33 cellular contexts compared by ENCODE assay signal in genomic region chr15:38010390-38010789, GRCh38.
DNase-seq lines count a peak whose midpoint lies in the region; ATAC-seq and TF ChIP-seq lines count a peak whose summit lies in the region.
"Had no signal": no experiment of that assay in that cellular context is flagged by ENCODE, and none has a peak within 500 bp of the region (broad histone marks: within the 10 kb centered on the region; RNA-seq: fewer than 3 reads in every experiment).

No MANE protein-coding gene starts in this region.

- no peak overlapping the region for H3K4me3 ChIP-seq in AG10803 (ENCODE audit: low read length)
- no peak overlapping the region for H3K4me3 ChIP-seq in endodermal cell (ENCODE audit: low read length)
- H3K4me3 ChIP-seq: A549, BLaER1, body of pancreas, dorsolateral prefrontal cortex, left ventricle myocardium inferior, spleen, testis had no signal

- H3K27me3 ChIP-seq in endodermal cell (ENCODE audit: control insufficient read depth, insufficient read depth, low read length, poor library complexity, severe bottlenecking), result no peaks in the 10 kb centered on the region
- H3K27me3 ChIP-seq: BLaER1, body of pancreas, dorsolateral prefrontal cortex, spleen, testis had no signal

- TF ChIP-seq CTCF in AG10803 (conservative IDR thresholded peaks at IDR 0.05; ENCODE audit: low read length) (peak; percentile 52), endodermal cell (conservative IDR thresholded peaks at IDR 0.05) (peak; percentile 57)

- H3K27ac Mint-ChIP-seq in endodermal cell, result no peak overlapping the region
- H3K27ac Mint-ChIP-seq: activated T-cell treated with anti-CD3 and anti-CD28 coated beads, Interleukin-2, amount 50 U/mL, for 72 hours; stimulated activated naive CD8-positive, alpha-beta T cell treated with anti-CD3 and anti-CD28 coated beads, Interleukin-15, Interleukin-2, amounts not matched to agents 100 ng/mL and 50 ng/mL, for 24 hours; T-helper 1 cell treated with Interleukin-12 subunit alpha and Interleukin-12 subunit beta and Interleukin-4 antibody, amounts not matched to agents 30 μg/mL and 1 μg/mL, for 36 hours had no signal

- H3K27me3 Mint-ChIP-seq in endodermal cell (ENCODE audit: insufficient read depth), result peaks cover 8% of the 10 kb centered on the region

- ATAC-seq in HG03342 (IDR thresholded peaks at IDR 0.05; ENCODE audit: unreplicated experiment), result no peak
- ATAC-seq in HG03175 (IDR thresholded peaks at IDR 0.05; ENCODE audit: unreplicated experiment), result no peak
- ATAC-seq: A549; activated CD4-positive, CD25-positive, alpha-beta regulatory T cell treated with anti-CD3 and anti-CD28 coated beads, Interleukin-2, amount 50 U/mL, for 24 hours; activated T-cell treated with anti-CD3 and anti-CD28 coated beads, Interleukin-2, amount 50 U/mL, for 72 hours; body of pancreas; right cardiac atrium had no signal

- 89 to 91% methylated on average over 4 to 6 of the region's 6 CpGs for whole genome bisulfite sequencing in endodermal cell (ENCODE audit: insufficient coverage in 1 of 2, insufficient read length in 1 of 2), 2 experiments

- no peak overlapping the region for H3K9ac ChIP-seq in endodermal cell (ENCODE audit: extremely low read depth, low read length, poor library complexity, severe bottlenecking)
- H3K9ac ChIP-seq: BLaER1, SK-N-SH had no signal

- DNase-seq in AG10803 (ENCODE audit: low read depth) (peak; percentile 68), RPMI7951 (ENCODE audit: low read depth) (peak; percentile 87), endodermal cell (no peak), myocyte (ENCODE audit: low read depth) (peak; percentile 32), NCI-H1048 (lab: John Stamatoyannopoulos, UW) (no peak), HPDE6-E6E7 (ENCODE audit: extremely low spot score) (no peak)
- DNase-seq: activated CD4-positive, alpha-beta T cell treated with anti-CD3 and anti-CD28 coated beads, Interleukin-2, amount 50 U/mL, for 48 hours; activated naive CD4-positive, alpha-beta T cell; activated T-cell treated with anti-CD3 and anti-CD28 coated beads, Interleukin-2, amount 50 U/mL, for 72 hours; body of pancreas; DMS 273 treated with DMSO at 0.1 percent for 48 hours; dorsolateral prefrontal cortex; EL; HCEC 1CT; islet precursor cell; left ventricle myocardium inferior; mesenchymal stem cell; NCI-H1092 treated with DMSO at 0.1 percent for 48 hours; NCI-H2029 treated with DMSO at 0.1 percent for 48 hours; NCI-H524 treated with DMSO at 0.1 percent for 48 hours; right cardiac atrium; SK-N-SH; spleen; stimulated activated CD4-positive, alpha-beta T cell treated with anti-CD3 and anti-CD28 coated beads, Interleukin-2, amount 100 ng/mL, for 24 hours; testis had no signal

- H3K36me3 ChIP-seq in endodermal cell (ENCODE audit: control insufficient read depth, insufficient read depth, low read length), result no peaks in the 10 kb centered on the region
- H3K36me3 ChIP-seq: BLaER1, left ventricle myocardium inferior, spleen had no signal

- peak overlapping the region; percentile 30 for H3K4me3 Mint-ChIP-seq in endodermal cell
- H3K4me3 Mint-ChIP-seq: activated T-cell treated with anti-CD3 and anti-CD28 coated beads, Interleukin-2, amount 50 U/mL, for 72 hours; neural crest cell; stimulated activated naive CD8-positive, alpha-beta T cell treated with anti-CD3 and anti-CD28 coated beads, Interleukin-15, Interleukin-2, amounts not matched to agents 100 ng/mL and 50 ng/mL, for 24 hours; T-helper 1 cell treated with Interleukin-12 subunit alpha and Interleukin-12 subunit beta and Interleukin-4 antibody, amounts not matched to agents 30 μg/mL and 1 μg/mL, for 36 hours had no signal

- H3K4me1 Mint-ChIP-seq in endodermal cell, result peaks cover 12% of the 10 kb centered on the region

- H3K9me3 ChIP-seq in endodermal cell (ENCODE audit: control insufficient read depth, low read length), result no peaks in the 10 kb centered on the region
- H3K9me3 ChIP-seq: A549, BLaER1, body of pancreas, left ventricle myocardium inferior, SK-N-SH, spleen, testis had no signal

- no peaks in the 10 kb centered on the region for H3K9me3 Mint-ChIP-seq in endodermal cell
- H3K9me3 Mint-ChIP-seq: activated T-cell treated with anti-CD3 and anti-CD28 coated beads, Interleukin-2, amount 50 U/mL, for 72 hours; neural crest cell; stimulated activated naive CD8-positive, alpha-beta T cell treated with anti-CD3 and anti-CD28 coated beads, Interleukin-15, Interleukin-2, amounts not matched to agents 100 ng/mL and 50 ng/mL, for 24 hours; T-helper 1 cell treated with Interleukin-12 subunit alpha and Interleukin-12 subunit beta and Interleukin-4 antibody, amounts not matched to agents 30 μg/mL and 1 μg/mL, for 36 hours had no signal

- H3K4me1 ChIP-seq in endodermal cell (ENCODE audit: control insufficient read depth, insufficient read depth, low read length), result no peaks in the 10 kb centered on the region
- H3K4me1 ChIP-seq: A549 had no signal

- no peak overlapping the region for H3K27ac ChIP-seq in endodermal cell (ENCODE audit: low read depth, low read length)
- H3K27ac ChIP-seq: A549, BLaER1, body of pancreas, dorsolateral prefrontal cortex, left ventricle myocardium inferior, spleen, testis had no signal

- H3K36me3 Mint-ChIP-seq in endodermal cell (ENCODE audit: low read depth), result no peaks in the 10 kb centered on the region

Comparison
In these comparisons a context has a peak if more than half of its experiments do, and no peak if none do; other contexts are left out.
1. DNase-seq: peak in AG10803 (single experiment), RPMI7951 (single experiment) and myocyte (single experiment); none in endodermal cell (single experiment), NCI-H1048 (single experiment) and HPDE6-E6E7 (single experiment).